8 cellular contexts compared by ENCODE assay signal in genomic region chr15:42490246-42490742, GRCh38. TPM values are rescaled to one million over a fixed set of nuclear protein-coding genes. Genes with fewer than 3 reads are reported as not detected.
DNase-seq lines count a peak whose midpoint lies in the region; ATAC-seq, FAIRE-seq and TF ChIP-seq lines count a peak whose summit lies in the region.

No MANE protein-coding gene starts in this region.

- peaks cover 48% of the 10 kb centered on the region for H3K4me1 Mint-ChIP-seq in activated naive CD8-positive, alpha-beta T cell treated with anti-CD3 and anti-CD28 coated beads, Interleukin-2, amount 50 U/mL, for 24 hours
- H3K4me1 Mint-ChIP-seq in stimulated activated memory B cell treated with anti-CD40 and anti-IgM and Interleukin-4, amounts not matched to agents 10 μg/mL and 1 μg/mL and 100 μg/mL, for 72 hours, result peaks cover 38% of the 10 kb centered on the region

- no peak for DNase-seq in GM12892 (ENCODE audit: insufficient read length)
- DNase-seq in HuH-7.5 (ENCODE audit: low spot score), result peak; percentile 20
- DNase-seq in activated naive CD8-positive, alpha-beta T cell treated with anti-CD3 and anti-CD28 coated beads, Interleukin-2, amount 50 U/mL, for 24 hours, result no peak
- no peak for DNase-seq in GM19238 (ENCODE audit: insufficient read length, low spot score)
- no peak for DNase-seq in activated CD4-positive, CD25-positive, alpha-beta regulatory T cell (lab: John Stamatoyannopoulos, UW)
- no peak for DNase-seq in omental fat pad (ENCODE audit: low spot score)

- no peak for TF ChIP-seq POLR2A in GM12892 (IDR thresholded peaks at IDR 0.05; ENCODE audit: low read depth, low read length)

- TF ChIP-seq CTCF in omental fat pad (IDR thresholded peaks at IDR 0.05), result no peak

- ATAC-seq in activated naive CD8-positive, alpha-beta T cell treated with anti-CD3 and anti-CD28 coated beads, Interleukin-2, amount 50 U/mL, for 24 hours, result no peak
- ATAC-seq in stimulated activated memory B cell treated with anti-CD40 and anti-IgM and Interleukin-4, amounts not matched to agents 10 μg/mL and 1 μg/mL and 100 μg/mL, for 72 hours, result no peak
- no peak for ATAC-seq in omental fat pad (ENCODE audit: low FRiP score)

- no peaks in the 10 kb centered on the region for H3K9me3 ChIP-seq in iPS-18c (ENCODE audit: control insufficient read depth, insufficient read depth, low read length)

- FAIRE-seq in GM12892 (lab: Jason Lieb, UNC), result peak; percentile 67

- H3K4me3 ChIP-seq in iPS-18c (ENCODE audit: insufficient read depth, low read depth, low read length), result peak overlapping the region; percentile 92

- H3K4me3 Mint-ChIP-seq in activated naive CD8-positive, alpha-beta T cell treated with anti-CD3 and anti-CD28 coated beads, Interleukin-2, amount 50 U/mL, for 24 hours, result peak overlapping the region; percentile 88
- peak overlapping the region; percentile 91 for H3K4me3 Mint-ChIP-seq in stimulated activated memory B cell treated with anti-CD40 and anti-IgM and Interleukin-4, amounts not matched to agents 10 μg/mL and 1 μg/mL and 100 μg/mL, for 72 hours

- H3K27ac Mint-ChIP-seq in activated naive CD8-positive, alpha-beta T cell treated with anti-CD3 and anti-CD28 coated beads, Interleukin-2, amount 50 U/mL, for 24 hours, result peak overlapping the region; percentile 97
- peak overlapping the region; percentile 99 for H3K27ac Mint-ChIP-seq in stimulated activated memory B cell treated with anti-CD40 and anti-IgM and Interleukin-4, amounts not matched to agents 10 μg/mL and 1 μg/mL and 100 μg/mL, for 72 hours

- H3K36me3 Mint-ChIP-seq in activated naive CD8-positive, alpha-beta T cell treated with anti-CD3 and anti-CD28 coated beads, Interleukin-2, amount 50 U/mL, for 24 hours (ENCODE audit: low read depth), result peaks cover 8% of the 10 kb centered on the region
- H3K36me3 Mint-ChIP-seq in stimulated activated memory B cell treated with anti-CD40 and anti-IgM and Interleukin-4, amounts not matched to agents 10 μg/mL and 1 μg/mL and 100 μg/mL, for 72 hours, result peaks cover 13% of the 10 kb centered on the region

- no peaks in the 10 kb centered on the region for H3K9me3 Mint-ChIP-seq in activated naive CD8-positive, alpha-beta T cell treated with anti-CD3 and anti-CD28 coated beads, Interleukin-2, amount 50 U/mL, for 24 hours
- no peaks in the 10 kb centered on the region for H3K9me3 Mint-ChIP-seq in stimulated activated memory B cell treated with anti-CD40 and anti-IgM and Interleukin-4, amounts not matched to agents 10 μg/mL and 1 μg/mL and 100 μg/mL, for 72 hours

- H3K27me3 Mint-ChIP-seq in activated naive CD8-positive, alpha-beta T cell treated with anti-CD3 and anti-CD28 coated beads, Interleukin-2, amount 50 U/mL, for 24 hours, result no peaks in the 10 kb centered on the region
- H3K27me3 Mint-ChIP-seq in stimulated activated memory B cell treated with anti-CD40 and anti-IgM and Interleukin-4, amounts not matched to agents 10 μg/mL and 1 μg/mL and 100 μg/mL, for 72 hours, result no peaks in the 10 kb centered on the region

RNA-seq across cellular contexts. Expression of gene ZNF106, which starts 0.6 kb away (rescaled TPM):
- polyA plus RNA-seq in GM12892 (2012; ENCODE audit: missing spikeins), result 27.6 TPM
- total RNA-seq in omental fat pad, result 100 to 1,000 TPM in 1 of 4 donors, 10 to 100 TPM in 3; 85.6 to 105 (median 93.7) TPM

RNA-seq across cellular contexts. Expression of gene SNAP23, which starts 5.1 kb away (rescaled TPM):
- polyA plus RNA-seq in GM12892 (2012; ENCODE audit: missing spikeins), result 104 TPM
- 10 to 100 TPM; 52.2 to 89.6 (median 81.7) TPM for total RNA-seq in omental fat pad

RNA-seq across cellular contexts. Expression of gene LRRC57, which starts 58.3 kb away (rescaled TPM):
- 10.6 TPM for polyA plus RNA-seq in GM12892 (2012; ENCODE audit: missing spikeins)
- 10 to 100 TPM; 12.1 to 26.6 (median 19.3) TPM for total RNA-seq in omental fat pad

RNA-seq across cellular contexts. Expression of gene HAUS2, which starts 58.3 kb away (rescaled TPM):
- polyA plus RNA-seq in GM12892 (2012; ENCODE audit: missing spikeins), result 24.4 TPM
- 10 to 100 TPM; 24.6 to 41.9 (median 28.6) TPM for total RNA-seq in omental fat pad
